ENCODE assay signal across 14 cellular contexts in the genomic region with DNA sequence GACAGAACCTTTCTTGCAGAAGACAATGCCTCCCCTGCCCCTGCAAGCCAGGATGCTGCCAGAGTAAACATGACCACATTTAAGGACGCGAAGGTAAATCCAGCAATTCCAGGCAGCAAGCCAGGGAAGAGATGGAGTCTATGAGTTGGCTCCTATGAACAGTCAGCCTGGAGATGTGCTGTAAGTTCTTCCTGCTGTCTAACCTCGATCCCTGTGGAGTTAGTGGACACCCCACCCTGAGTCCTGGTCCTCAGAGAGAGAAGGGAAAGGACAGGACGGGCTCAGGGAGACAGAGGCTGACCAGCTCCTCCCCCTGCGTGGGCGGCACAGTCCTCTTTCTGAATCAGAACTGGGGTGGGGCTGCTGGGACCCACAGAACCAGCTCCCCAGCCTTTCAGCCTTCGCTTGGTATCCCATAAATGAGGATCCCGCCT. TPM values are rescaled to one million over a fixed set of nuclear protein-coding genes. Genes with fewer than 3 reads are reported as not detected.
DNase-seq lines count a peak whose midpoint lies in the region; ATAC-seq and TF ChIP-seq lines count a peak whose summit lies in the region.
"Had no signal": no experiment of that assay in that cellular context is flagged by ENCODE, and none has a peak within 500 bp of the region (broad histone marks: within the 10 kb centered on the region; RNA-seq: fewer than 3 reads in every experiment).

No MANE protein-coding gene starts in this region.

- no peak for TF ChIP-seq CTCF in mesothelial cell of epicardium (IDR thresholded peaks at IDR 0.05; ENCODE audit: unreplicated experiment)
- no peak for TF ChIP-seq CTCF in uterus (IDR thresholded peaks at IDR 0.05)
- no peak for TF ChIP-seq CTCF in glutamatergic neuron (IDR thresholded peaks at IDR 0.05; ENCODE audit: partially characterized antibody, unreplicated experiment)

- H3K27me3 Mint-ChIP-seq in dendritic cell treated with granulocyte-macrophage colony-stimulating factor and Interleukin-4, amounts not matched to agents 40 ng/mL and 50 ng/mL, for 4 days: no peaks in the 10 kb centered on the region
- H3K27me3 Mint-ChIP-seq in mesothelial cell of epicardium (ENCODE audit: low read depth) (no peaks in the 10 kb centered on the region), glutamatergic neuron (ENCODE audit: unreplicated experiment) (peaks cover 18% of the 10 kb centered on the region)

- H3K4me1 ChIP-seq in uterus: peaks cover 31 to 70% of the 10 kb centered on the region in 2 donors

- H3K9me3 ChIP-seq in uterus: no peaks in the 10 kb centered on the region
- H3K9me3 ChIP-seq: psoas muscle had no signal

- no peak overlapping the region for H3K4me3 Mint-ChIP-seq in dendritic cell treated with granulocyte-macrophage colony-stimulating factor and Interleukin-4, amounts not matched to agents 40 ng/mL and 50 ng/mL, for 4 days
- H3K4me3 Mint-ChIP-seq in mesothelial cell of epicardium (no peak overlapping the region), glutamatergic neuron (ENCODE audit: unreplicated experiment) (no peak overlapping the region)

- no peak overlapping the region for H3K4me3 ChIP-seq in uterus
- H3K4me3 ChIP-seq: psoas muscle had no signal

- peak overlapping the region; percentile 87 for H3K27ac ChIP-seq in uterus
- H3K27ac ChIP-seq: psoas muscle had no signal

- intact Hi-C loops in left cardiac atrium (cut with DNase I): no loop called here
- intact Hi-C loops in left ventricle myocardium superior (cut with micrococcal nuclease): no loop called here
- intact Hi-C loops in dendritic cell treated with granulocyte-macrophage colony-stimulating factor and Interleukin-4, amounts not matched to agents 40 ng/mL and 50 ng/mL, for 4 days (cut with micrococcal nuclease): no loop called here
- intact Hi-C loops in uterus (cut with DNase I; ENCODE audit: low total_unique reads): no loop called here

- H3K27ac Mint-ChIP-seq in dendritic cell treated with granulocyte-macrophage colony-stimulating factor and Interleukin-4, amounts not matched to agents 40 ng/mL and 50 ng/mL, for 4 days: peak overlapping the region; percentile 6
- peak overlapping the region; percentile 61 for H3K27ac Mint-ChIP-seq in mesothelial cell of epicardium
- H3K27ac Mint-ChIP-seq in glutamatergic neuron (ENCODE audit: unreplicated experiment): no peak overlapping the region

- no peaks in the 10 kb centered on the region for H3K27me3 ChIP-seq in uterus

- peak; percentile 53 for DNase-seq in left cardiac atrium
- no peak for DNase-seq in left ventricle myocardium superior
- no peak for DNase-seq in mesothelial cell of epicardium (ENCODE audit: low spot score in 2 of 2, unreplicated experiment in 2 of 2)
- DNase-seq in uterus: peak in 1 of 2 donors; percentile 68
- no peak for DNase-seq in NCI-H1048 (lab: John Stamatoyannopoulos, UW)
- DNase-seq in glutamatergic neuron: no peak
- DNase-seq: activated gamma-delta T cell, GF-D8, kidney glomerular epithelial cell had no signal

- H3K36me3 ChIP-seq in uterus: no peaks in the 10 kb centered on the region

- no peaks in the 10 kb centered on the region for H3K9me3 Mint-ChIP-seq in dendritic cell treated with granulocyte-macrophage colony-stimulating factor and Interleukin-4, amounts not matched to agents 40 ng/mL and 50 ng/mL, for 4 days
- H3K9me3 Mint-ChIP-seq in mesothelial cell of epicardium: no peaks in the 10 kb centered on the region
- peaks cover 14% of the 10 kb centered on the region for H3K9me3 Mint-ChIP-seq in glutamatergic neuron (ENCODE audit: unreplicated experiment)

- H3K36me3 Mint-ChIP-seq in dendritic cell treated with granulocyte-macrophage colony-stimulating factor and Interleukin-4, amounts not matched to agents 40 ng/mL and 50 ng/mL, for 4 days (ENCODE audit: low read depth): peaks cover 49% of the 10 kb centered on the region
- H3K36me3 Mint-ChIP-seq in mesothelial cell of epicardium (peaks cover 9% of the 10 kb centered on the region), glutamatergic neuron (ENCODE audit: unreplicated experiment) (no peaks in the 10 kb centered on the region)

- ATAC-seq in left cardiac atrium (no peak), left ventricle myocardium superior (no peak), HG03159 (IDR thresholded peaks at IDR 0.05; ENCODE audit: unreplicated experiment) (no peak)
- ATAC-seq: psoas muscle had no signal

- H3K4me1 Mint-ChIP-seq in dendritic cell treated with granulocyte-macrophage colony-stimulating factor and Interleukin-4, amounts not matched to agents 40 ng/mL and 50 ng/mL, for 4 days (ENCODE audit: low read depth): peaks cover 56% of the 10 kb centered on the region
- H3K4me1 Mint-ChIP-seq in mesothelial cell of epicardium (peaks cover 46% of the 10 kb centered on the region), glutamatergic neuron (ENCODE audit: low read depth, unreplicated experiment) (peaks cover 51% of the 10 kb centered on the region)

- TF ChIP-seq POLR2A in uterus (IDR thresholded peaks at IDR 0.05): no peak

RNA-seq across cellular contexts. Expression of a gene that starts 24.9 kb away (rescaled TPM):
- total RNA-seq in left cardiac atrium: 10 to 100 TPM; 44.9 to 80.5 TPM
- total RNA-seq in left ventricle myocardium superior: 51.4 TPM
- 68.4 to 71.3 TPM (median 70.3 TPM) in 3 replicates for total RNA-seq in mesothelial cell of epicardium
- total RNA-seq in uterus: 100 to 1,000 TPM in 1 of 4 donors, 10 to 100 TPM in 3; 26.6 to 131 (median 70.7) TPM
- 124 TPM for total RNA-seq in glutamatergic neuron (ENCODE audit: unreplicated experiment)

RNA-seq across cellular contexts. Expression of a gene that starts 25.2 kb away (rescaled TPM):
- not detected for total RNA-seq in left cardiac atrium
- total RNA-seq in left ventricle myocardium superior: not detected
- 0.40 TPM in 1 of 3 replicates, not detected in the others for total RNA-seq in mesothelial cell of epicardium
- total RNA-seq in uterus: under 1 TPM in 1 of 4 donors, not detected in 3; 0.34 TPM
- total RNA-seq in glutamatergic neuron (ENCODE audit: unreplicated experiment): 0.44 TPM
- total RNA-seq: NCI-H460, psoas muscle, SK-MEL-5 had no signal
